Comparison of ENCODE assay signal across 8 cellular contexts in the genomic region with DNA sequence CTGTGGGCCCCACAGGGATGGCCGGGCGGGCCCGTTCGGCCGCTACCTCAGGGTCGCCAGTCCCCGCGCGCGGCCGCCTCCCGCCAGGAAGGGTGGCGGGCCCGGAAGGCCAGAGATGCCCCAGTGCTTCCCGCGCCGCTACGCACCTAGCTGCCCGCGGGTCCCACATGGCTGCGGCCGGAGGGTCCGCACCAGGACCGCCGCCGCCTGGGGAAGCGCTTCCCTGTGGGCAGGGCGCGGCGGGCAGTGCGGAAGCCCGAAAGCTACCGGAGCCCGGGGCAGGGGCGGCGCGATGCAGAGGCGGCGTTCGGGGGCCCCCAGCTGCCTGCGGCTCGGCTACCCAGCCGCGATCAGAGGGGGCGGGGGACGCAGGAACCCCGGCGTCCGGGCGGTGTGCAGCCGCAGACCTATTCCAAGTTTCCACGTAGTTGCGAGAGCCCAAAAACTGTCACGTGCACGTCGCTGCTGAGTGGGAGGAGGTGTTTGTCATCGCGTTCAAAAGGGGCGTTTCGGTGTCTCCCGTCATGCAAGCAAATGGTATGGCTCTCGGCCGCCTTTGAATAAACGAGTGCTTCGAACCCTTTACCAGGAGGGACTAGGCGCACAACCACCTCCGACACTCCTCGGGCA. TPM values are rescaled to one million over a fixed set of nuclear protein-coding genes. Genes with fewer than 3 reads are reported as not detected.
DNase-seq lines count a peak whose midpoint lies in the region; ATAC-seq and TF ChIP-seq lines count a peak whose summit lies in the region.

TRANK1 (minus strand) TSS at position 414 of the 630 bp plus-strand sequence; CDS start at position 169, 245 bp downstream.

- peak within 1 kb of the TSS; percentile 15 for H3K9ac ChIP-seq in neural progenitor cell
- peak within 1 kb of the TSS; percentile 69 to 73 for H3K9ac ChIP-seq in stomach smooth muscle (ENCODE audit: low read length in 2 of 2)

- H3F3A ChIP-seq in neural progenitor cell (ENCODE audit: low read depth), result peaks cover 12% of the 10 kb centered on the region

- H3K27me3 ChIP-seq in neural progenitor cell (peaks cover 34% of the 10 kb centered on the region), stomach smooth muscle (ENCODE audit: control insufficient read depth in 1 of 2, insufficient read depth in 2 of 2, low read length in 2 of 2) (no peaks in the 10 kb centered on the region)

- peak; percentile 70 for ATAC-seq in HG02759 (IDR thresholded peaks at IDR 0.05; ENCODE audit: unreplicated experiment)

- H3K27ac Mint-ChIP-seq in activated T-helper 1 cell treated with anti-CD3 and anti-CD28 coated beads, Interleukin-12 subunit alpha, Interleukin-12 subunit beta, Interleukin-2, Interleukin-4 antibody, amounts not matched to agents 30 ng/mL and 10 ng/mL and 1 ng/mL, durations not matched to agents 14 hours and 24 hours and 36 hours, result peak within 1 kb of the TSS; percentile 36
- H3K27ac Mint-ChIP-seq in neural progenitor cell, result peak within 1 kb of the TSS; percentile 46

- H3K36me3 ChIP-seq in neural progenitor cell (no peaks in the 10 kb centered on the region), stomach smooth muscle (ENCODE audit: control insufficient read depth in 2 of 2, insufficient read depth in 2 of 2, low read length in 2 of 2) (no peaks in the 10 kb centered on the region)

- no peaks in the 10 kb centered on the region for H4K20me1 ChIP-seq in neural progenitor cell (ENCODE audit: low read depth)

- no peak for TF ChIP-seq CTCF in GM13977 (IDR thresholded peaks at IDR 0.05; ENCODE audit: extremely low read depth, insufficient read depth, missing control alignments)
- no peak for TF ChIP-seq CTCF in fibroblast of villous mesenchyme (IDR thresholded peaks at IDR 0.05; ENCODE audit: insufficient read depth, low read depth, low read length)
- TF ChIP-seq CTCF in neural progenitor cell (IDR thresholded peaks at IDR 0.05), result no peak

- no peaks in the 10 kb centered on the region for H3K79me2 ChIP-seq in neural progenitor cell (ENCODE audit: low read depth)

- H3K4me3 ChIP-seq in fibroblast of villous mesenchyme (ENCODE audit: low read depth, low read length), result peak within 1 kb of the TSS; percentile 72
- H3K4me3 ChIP-seq in neural progenitor cell, result peak within 1 kb of the TSS; percentile 52
- H3K4me3 ChIP-seq in stomach smooth muscle (ENCODE audit: low read length in 2 of 2), result peak within 1 kb of the TSS; percentile 86 to 87

- peaks cover 16% of the 10 kb centered on the region for H3K27me3 Mint-ChIP-seq in activated T-helper 1 cell treated with anti-CD3 and anti-CD28 coated beads, Interleukin-12 subunit alpha, Interleukin-12 subunit beta, Interleukin-2, Interleukin-4 antibody, amounts not matched to agents 30 ng/mL and 10 ng/mL and 1 ng/mL, durations not matched to agents 14 hours and 24 hours and 36 hours (ENCODE audit: insufficient read depth)
- peaks cover 20% of the 10 kb centered on the region for H3K27me3 Mint-ChIP-seq in neural progenitor cell (ENCODE audit: insufficient read depth, low read depth)

- peak within 1 kb of the TSS; percentile 89 for H3K4me2 ChIP-seq in neural progenitor cell

- H3K9me3 Mint-ChIP-seq in activated T-helper 1 cell treated with anti-CD3 and anti-CD28 coated beads, Interleukin-12 subunit alpha, Interleukin-12 subunit beta, Interleukin-2, Interleukin-4 antibody, amounts not matched to agents 30 ng/mL and 10 ng/mL and 1 ng/mL, durations not matched to agents 14 hours and 24 hours and 36 hours, result peaks cover 28% of the 10 kb centered on the region
- peaks cover 43% of the 10 kb centered on the region for H3K9me3 Mint-ChIP-seq in neural progenitor cell

- in situ Hi-C loops in GM13977 (cut with MboI; ENCODE audit: low pct_unique_long_range_greater_than_20kb, low sequenced_read_pairs, unreplicated experiment), result no loop called here

- H3K4me3 Mint-ChIP-seq in activated T-helper 1 cell treated with anti-CD3 and anti-CD28 coated beads, Interleukin-12 subunit alpha, Interleukin-12 subunit beta, Interleukin-2, Interleukin-4 antibody, amounts not matched to agents 30 ng/mL and 10 ng/mL and 1 ng/mL, durations not matched to agents 14 hours and 24 hours and 36 hours, result peak within 1 kb of the TSS; percentile 83
- H3K4me3 Mint-ChIP-seq in neural progenitor cell, result peak within 1 kb of the TSS; percentile 85

- DNase-seq in GM13977 (ENCODE audit: low spot score) (peak; percentile 80), NCI-H748 (lab: John Stamatoyannopoulos, UW; ENCODE audit: unreplicated experiment) (peak; percentile 62), fibroblast of villous mesenchyme (ENCODE audit: low read depth) (peak; percentile 50), neural progenitor cell (ENCODE audit: low spot score) (peak; percentile 56), HK-2 (ENCODE audit: unreplicated experiment) (no peak)
- peak; percentile 56 for DNase-seq in activated T-helper 1 cell treated with anti-CD3 and anti-CD28 coated beads, Interleukin-12 subunit alpha, Interleukin-12 subunit beta, Interleukin-2, Interleukin-4 antibody, amounts not matched to agents 30 ng/mL and 10 ng/mL and 1 ng/mL, durations not matched to agents 14 hours and 24 hours and 36 hours (ENCODE audit: low spot score)

- intact Hi-C loops in activated T-helper 1 cell treated with anti-CD3 and anti-CD28 coated beads, Interleukin-12 subunit alpha, Interleukin-12 subunit beta, Interleukin-2, Interleukin-4 antibody, amounts not matched to agents 30 ng/mL and 10 ng/mL and 1 ng/mL, durations not matched to agents 14 hours and 24 hours and 36 hours (cut with micrococcal nuclease), result loop anchor here (1.0 kb wide), 4 partner anchors 14 to 49 kb away; partner anchors contain the start of genes EPM2AIP1 and MLH1

- H3K4me1 ChIP-seq in neural progenitor cell (peaks cover 10% of the 10 kb centered on the region), stomach smooth muscle (ENCODE audit: control insufficient read depth, insufficient read depth, low read length) (peaks cover 16% of the 10 kb centered on the region)

- H3K9me3 ChIP-seq in neural progenitor cell (ENCODE audit: low read depth) (no peaks in the 10 kb centered on the region), stomach smooth muscle (ENCODE audit: control insufficient read depth in 2 of 2, low read length in 2 of 2) (peaks cover 0 to 2% of the 10 kb centered on the region in 2 donors)

- H3K27ac ChIP-seq in neural progenitor cell, result no peak within 1 kb of the TSS
- peak within 1 kb of the TSS; percentile 24 for H3K27ac ChIP-seq in stomach smooth muscle (ENCODE audit: low read length)

- H3K36me3 Mint-ChIP-seq in activated T-helper 1 cell treated with anti-CD3 and anti-CD28 coated beads, Interleukin-12 subunit alpha, Interleukin-12 subunit beta, Interleukin-2, Interleukin-4 antibody, amounts not matched to agents 30 ng/mL and 10 ng/mL and 1 ng/mL, durations not matched to agents 14 hours and 24 hours and 36 hours (ENCODE audit: low read depth), result peaks cover 10% of the 10 kb centered on the region
- H3K36me3 Mint-ChIP-seq in neural progenitor cell, result peaks cover 5% of the 10 kb centered on the region

- H2AFZ ChIP-seq in neural progenitor cell (replicated peaks), result peak within 1 kb of the TSS; percentile 91

- H3K4me1 Mint-ChIP-seq in activated T-helper 1 cell treated with anti-CD3 and anti-CD28 coated beads, Interleukin-12 subunit alpha, Interleukin-12 subunit beta, Interleukin-2, Interleukin-4 antibody, amounts not matched to agents 30 ng/mL and 10 ng/mL and 1 ng/mL, durations not matched to agents 14 hours and 24 hours and 36 hours (ENCODE audit: low read depth), result no peaks in the 10 kb centered on the region
- H3K4me1 Mint-ChIP-seq in neural progenitor cell, result peaks cover 3% of the 10 kb centered on the region

RNA-seq across cellular contexts. Expression of gene TRANK1, which starts in this region (rescaled TPM):
- 2.3 and 3.4 TPM in 2 replicates for total RNA-seq in activated T-helper 1 cell treated with anti-CD3 and anti-CD28 coated beads, Interleukin-12 subunit alpha, Interleukin-12 subunit beta, Interleukin-2, Interleukin-4 antibody, amounts not matched to agents 30 ng/mL and 10 ng/mL and 1 ng/mL, durations not matched to agents 14 hours and 24 hours and 36 hours
- total RNA-seq in fibroblast of villous mesenchyme (11.6 and 13.4 TPM in 2 replicates), neural progenitor cell (ENCODE audit: low replicate concordance) (10.5 and 12.1 TPM in 2 replicates)
